ENCODE assay signal across 9 cellular contexts in the genomic region with DNA sequence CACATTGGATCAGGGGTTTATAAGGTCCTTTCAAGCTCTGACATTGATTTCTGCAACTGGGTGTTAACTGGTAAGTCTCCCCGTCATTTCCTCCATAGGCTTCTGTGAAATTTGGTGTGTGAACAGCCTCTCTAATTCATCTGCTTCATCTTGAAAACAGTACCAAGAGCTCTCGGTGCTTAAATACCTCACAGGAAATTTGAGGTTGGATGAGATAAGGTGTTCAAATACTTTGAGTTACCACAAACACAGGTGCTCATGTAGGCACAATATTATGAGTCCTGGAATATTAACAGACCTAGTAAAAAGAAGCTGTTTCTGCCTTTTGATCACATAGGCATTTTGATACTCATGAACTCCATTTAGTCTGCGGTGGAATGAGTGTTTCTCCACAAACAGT.
DNase-seq lines count a peak whose midpoint lies in the region; ATAC-seq and TF ChIP-seq lines count a peak whose summit lies in the region.
"Had no signal": no experiment of that assay in that cellular context is flagged by ENCODE, and none has a peak within 500 bp of the region (broad histone marks: within the 10 kb centered on the region; RNA-seq: fewer than 3 reads in every experiment).

No MANE protein-coding gene starts in this region.

- peak; percentile 44 for DNase-seq in CD1c-positive myeloid dendritic cell (ENCODE audit: extremely low spot score)
- peak; percentile 52 for DNase-seq in activated CD8-positive, alpha-beta memory T cell treated with anti-CD3 and anti-CD28 coated beads, Interleukin-2, amount 50 U/mL, for 1 hour (ENCODE audit: extremely low read depth)
- DNase-seq in cardiac septum (ENCODE audit: low spot score): no peak
- no peak for DNase-seq in iPS-NIHi11 (ENCODE audit: low spot score)
- DNase-seq in nephron progenitor cell: no peak
- DNase-seq in NCI-H2107 (lab: John Stamatoyannopoulos, UW): no peak
- DNase-seq: DMS 273 treated with DMSO at 0.1 percent for 48 hours had no signal

- intact Hi-C loops in cardiac septum (cut with DNase I): no loop called here

- no peak for TF ChIP-seq CTCF in nephron progenitor cell (IDR thresholded peaks at IDR 0.05)

- H3K4me1 Mint-ChIP-seq in nephron progenitor cell: peaks cover 9% of the 10 kb centered on the region

- no peaks in the 10 kb centered on the region for H3K9me3 Mint-ChIP-seq in nephron progenitor cell

- H3K36me3 Mint-ChIP-seq in nephron progenitor cell (ENCODE audit: low read depth): peaks cover 28% of the 10 kb centered on the region

- ATAC-seq in GM19023 (IDR thresholded peaks at IDR 0.05; ENCODE audit: unreplicated experiment): peak; percentile 77
- peak; percentile 76 for ATAC-seq in HG03045 (IDR thresholded peaks at IDR 0.05; ENCODE audit: unreplicated experiment)

- no peak overlapping the region for H3K27ac Mint-ChIP-seq in nephron progenitor cell

- no peak overlapping the region for H3K4me3 Mint-ChIP-seq in nephron progenitor cell

- H3K27me3 Mint-ChIP-seq in nephron progenitor cell (ENCODE audit: low read depth, poor library complexity): no peaks in the 10 kb centered on the region

Comparison
In these comparisons a context has a peak if more than half of its experiments do, and no peak if none do; other contexts are left out.
1. DNase-seq: peak in CD1c-positive myeloid dendritic cell (single experiment) and activated CD8-positive, alpha-beta memory T cell treated with anti-CD3 and anti-CD28 coated beads, Interleukin-2, amount 50 U/mL, for 1 hour (single experiment); none in cardiac septum (single experiment), iPS-NIHi11 (single experiment), nephron progenitor cell (single experiment) and NCI-H2107 (single experiment).